ENCODE assay signal across 9 cellular contexts in genomic region chr15:84599906-84600305, GRCh38. TPM values are rescaled to one million over a fixed set of nuclear protein-coding genes. Genes with fewer than 3 reads are reported as not detected.
DNase-seq lines count a peak whose midpoint lies in the region; ATAC-seq and TF ChIP-seq lines count a peak whose summit lies in the region.
"Had no signal": no experiment of that assay in that cellular context is flagged by ENCODE, and none has a peak within 500 bp of the region (broad histone marks: within the 10 kb centered on the region; RNA-seq: fewer than 3 reads in every experiment).

No MANE protein-coding gene starts in this region.

- no peak overlapping the region for H3K27ac Mint-ChIP-seq in activated CD8-positive, alpha-beta memory T cell treated with anti-CD3 and anti-CD28 coated beads, Interleukin-2, amount 10 ng/mL, durations not matched to agents 7 days and 5 days
- H3K27ac Mint-ChIP-seq in T-cell = peak overlapping the region in 1 of 2 donors; percentile 75

- peaks cover 65% of the 10 kb centered on the region for H3K4me1 Mint-ChIP-seq in activated CD8-positive, alpha-beta memory T cell treated with anti-CD3 and anti-CD28 coated beads, Interleukin-2, amount 10 ng/mL, durations not matched to agents 7 days and 5 days
- peaks cover 62 to 66% (median 65%) of the 10 kb centered on the region in 3 donors for H3K4me1 Mint-ChIP-seq in T-cell

- H3K27ac ChIP-seq in hepatocyte = no peak overlapping the region
- peak overlapping the region in 4 of 5 donors; percentile 80 to 84 (median 81) for H3K27ac ChIP-seq in stomach
- H3K27ac ChIP-seq in prostate gland = no peak overlapping the region

- no peaks in the 10 kb centered on the region for H3K36me3 ChIP-seq in hepatocyte (replicated peaks; ENCODE audit: insufficient read depth, low read depth)
- H3K36me3 ChIP-seq in stomach = peaks cover 0 to 12% (median 11%) of the 10 kb centered on the region in 4 donors
- H3K36me3 ChIP-seq in prostate gland = no peaks in the 10 kb centered on the region

- intact Hi-C loops in stomach (cut with DNase I; ENCODE audit: low total_unique reads) = no loop called here
- intact Hi-C loops in prostate gland (cut with DNase I) = loop anchor here (5.0 kb wide), 1 partner anchor 32 kb away; no protein-coding TSS in a partner anchor

- H3K27me3 Mint-ChIP-seq in activated CD8-positive, alpha-beta memory T cell treated with anti-CD3 and anti-CD28 coated beads, Interleukin-2, amount 10 ng/mL, durations not matched to agents 7 days and 5 days = no peaks in the 10 kb centered on the region
- no peaks in the 10 kb centered on the region for H3K27me3 Mint-ChIP-seq in T-cell

- POLR2A ChIA-PET in T-cell (lab: Charles Lee) = interaction anchor here in 1 of 2 donors (0.7 to 1.7 kb wide), 2 partner anchors 25 to 32 kb away, joined by 3 to 4 read pairs; no protein-coding TSS in a partner anchor

- H3K4me3 Mint-ChIP-seq in activated CD8-positive, alpha-beta memory T cell treated with anti-CD3 and anti-CD28 coated beads, Interleukin-2, amount 10 ng/mL, durations not matched to agents 7 days and 5 days = peak overlapping the region; percentile 92
- peak overlapping the region; percentile 95 for H3K4me3 Mint-ChIP-seq in T-cell

- H3K9me3 ChIP-seq in hepatocyte (ENCODE audit: low read depth) (no peaks in the 10 kb centered on the region), stomach (no peaks in the 10 kb centered on the region), prostate gland (no peaks in the 10 kb centered on the region)

- no peak overlapping the region for H2AFZ ChIP-seq in hepatocyte

- ATAC-seq in activated CD8-positive, alpha-beta memory T cell treated with anti-CD3 and anti-CD28 coated beads, Interleukin-2, amount 10 ng/mL, durations not matched to agents 7 days and 5 days = no peak
- ATAC-seq in T-cell (replicated peaks in 1 of 4) = no peak
- ATAC-seq in HG02852 (IDR thresholded peaks at IDR 0.05; ENCODE audit: unreplicated experiment) = no peak
- ATAC-seq in GM18870 (IDR thresholded peaks at IDR 0.05; ENCODE audit: unreplicated experiment) = no peak

- WGBS in hepatocyte (ENCODE audit: low lambda C conversion rate, missing lambda C conversion rate) = 92% methylated on average over 10 of the region's 10 CpGs
- WGBS in stomach, 5 donors = 62 to 76% (median 69%) methylated on average over 10 of the region's 10 CpGs
- 71% methylated on average over 10 of the region's 10 CpGs for WGBS in prostate gland

- no peaks in the 10 kb centered on the region for H3K9me2 ChIP-seq in hepatocyte (replicated peaks; ENCODE audit: insufficient read depth)

- no peaks in the 10 kb centered on the region for H3K27me3 ChIP-seq in hepatocyte
- no peaks in the 10 kb centered on the region for H3K27me3 ChIP-seq in stomach
- H3K27me3 ChIP-seq in prostate gland (replicated peaks; ENCODE audit: insufficient read depth) = no peaks in the 10 kb centered on the region

- no peak for TF ChIP-seq POLR2A in stomach (IDR thresholded peaks at IDR 0.05)
- TF ChIP-seq POLR2A in prostate gland (IDR thresholded peaks at IDR 0.05) = no peak

- TF ChIP-seq EP300 in stomach (IDR thresholded peaks at IDR 0.05) = no peak

- TF ChIP-seq CTCF in hepatocyte (IDR thresholded peaks at IDR 0.05; ENCODE audit: poor library complexity) = no peak
- no peak for TF ChIP-seq CTCF in stomach (IDR thresholded peaks at IDR 0.05)
- no peak for TF ChIP-seq CTCF in prostate gland (IDR thresholded peaks at IDR 0.05)

- CTCF ChIA-PET in activated CD8-positive, alpha-beta memory T cell treated with anti-CD3 and anti-CD28 coated beads, Interleukin-2, amount 10 ng/mL, durations not matched to agents 7 days and 5 days (lab: Charles Lee) = interaction anchor here (1.5 to 3.4 kb wide), 12 partner anchors 12 to 329 kb away, joined by 4 to 48 read pairs (median 15); partner anchors contain the start of genes NMB, SEC11A and WDR73
- CTCF ChIA-PET in T-cell (lab: Charles Lee) = no interaction called here

- H3K79me2 ChIP-seq in hepatocyte = peaks cover 35% of the 10 kb centered on the region

- H3K36me3 Mint-ChIP-seq in activated CD8-positive, alpha-beta memory T cell treated with anti-CD3 and anti-CD28 coated beads, Interleukin-2, amount 10 ng/mL, durations not matched to agents 7 days and 5 days = peaks cover 3% of the 10 kb centered on the region
- H3K36me3 Mint-ChIP-seq in T-cell = peaks cover 8% of the 10 kb centered on the region

- H3K4me1 ChIP-seq in hepatocyte (ENCODE audit: insufficient read depth) (peaks cover 13% of the 10 kb centered on the region), stomach (peaks cover 0 to 55% (median 35%) of the 10 kb centered on the region in 4 donors), prostate gland (replicated peaks) (no peaks in the 10 kb centered on the region)

- H4K20me1 ChIP-seq in hepatocyte (ENCODE audit: insufficient read depth, poor library complexity, severe bottlenecking) = no peaks in the 10 kb centered on the region

- H3K9me3 Mint-ChIP-seq in activated CD8-positive, alpha-beta memory T cell treated with anti-CD3 and anti-CD28 coated beads, Interleukin-2, amount 10 ng/mL, durations not matched to agents 7 days and 5 days (ENCODE audit: low read depth) = no peaks in the 10 kb centered on the region
- no peaks in the 10 kb centered on the region for H3K9me3 Mint-ChIP-seq in T-cell

- no peak overlapping the region for H3K4me3 ChIP-seq in hepatocyte
- peak overlapping the region in 3 of 4 donors; percentile 69 to 92 (median 78) for H3K4me3 ChIP-seq in stomach
- peak overlapping the region in 1 of 2 donors; percentile 82 for H3K4me3 ChIP-seq in prostate gland

- peak overlapping the region; percentile 85 for H3K4me2 ChIP-seq in hepatocyte

- DNase-seq in activated CD8-positive, alpha-beta memory T cell treated with anti-CD3 and anti-CD28 coated beads, Interleukin-2, amount 10 ng/mL, durations not matched to agents 7 days and 5 days = no peak
- DNase-seq in activated CD8-positive, alpha-beta memory T cell treated with anti-CD3 and anti-CD28 coated beads, Interleukin-2, amount 50 U/mL, for 48 hours = no peak
- DNase-seq in T-cell = no peak
- DNase-seq in hepatocyte (ENCODE audit: low spot score) = no peak
- no peak for DNase-seq in stomach
- no peak for DNase-seq in prostate gland (ENCODE audit: low spot score)
- DNase-seq: activated CD8-positive, alpha-beta memory T cell treated with anti-CD3 and anti-CD28 coated beads for 24 hours had no signal

RNA-seq across cellular contexts. Expression of gene ZSCAN2, which starts 0.9 kb away (rescaled TPM):
- 10 to 100 TPM in 1 of 2 experiments, 1 to 10 TPM in 1; 8.6 to 12.9 TPM for total RNA-seq in activated CD8-positive, alpha-beta memory T cell treated with anti-CD3 and anti-CD28 coated beads, Interleukin-2, amount 10 ng/mL, durations not matched to agents 7 days and 5 days
- total RNA-seq in T-cell (10 to 100 TPM in 3 of 5 donors, 1 to 10 TPM in 2; 7.6 to 15.5 (median 12.5) TPM), hepatocyte (14.9 and 21.8 TPM in 2 replicates), stomach (10 to 100 TPM in 2 of 5 donors, 1 to 10 TPM in 3; 1.2 to 28.1 (median 7.3) TPM), prostate gland (10 to 100 TPM; 13.9 to 23.2 TPM)
- polyA plus RNA-seq in hepatocyte (11.2 and 13.4 TPM in 2 replicates), stomach (1 to 10 TPM; 3.0 to 8.5 (median 5.7) TPM)

RNA-seq across cellular contexts. Expression of gene WDR73, which starts 54.2 kb away (rescaled TPM):
- 10 to 100 TPM; 18.4 to 19.9 TPM for total RNA-seq in activated CD8-positive, alpha-beta memory T cell treated with anti-CD3 and anti-CD28 coated beads, Interleukin-2, amount 10 ng/mL, durations not matched to agents 7 days and 5 days
- 10 to 100 TPM; 24.4 to 39.0 (median 36.3) TPM for total RNA-seq in T-cell
- total RNA-seq in hepatocyte = 19.9 and 30.3 TPM in 2 replicates
- polyA plus RNA-seq in hepatocyte = 28.3 and 31.4 TPM in 2 replicates
- total RNA-seq in stomach = 10 to 100 TPM; 13.4 to 70.1 (median 37.5) TPM
- polyA plus RNA-seq in stomach = 10 to 100 TPM in 2 of 3 donors, 1 to 10 TPM in 1; 9.1 to 15.5 (median 15.4) TPM
- 10 to 100 TPM; 20.7 to 43.9 TPM for total RNA-seq in prostate gland

RNA-seq across cellular contexts. Expression of gene NMB, which starts 58.1 kb away (rescaled TPM):
- 1 to 10 TPM; 1.5 to 1.8 TPM for total RNA-seq in activated CD8-positive, alpha-beta memory T cell treated with anti-CD3 and anti-CD28 coated beads, Interleukin-2, amount 10 ng/mL, durations not matched to agents 7 days and 5 days
- 1 to 10 TPM; 1.3 to 3.5 (median 2.9) TPM for total RNA-seq in T-cell
- total RNA-seq in hepatocyte = 3.8 and 12.8 TPM in 2 replicates
- polyA plus RNA-seq in hepatocyte = 15.4 and 15.5 TPM in 2 replicates
- total RNA-seq in stomach = 1 to 10 TPM in 1 of 5 donors, not detected in 4; 2.0 TPM
- 1 to 10 TPM; 3.8 to 5.3 (median 4.1) TPM for polyA plus RNA-seq in stomach
- total RNA-seq in prostate gland = 10 to 100 TPM in 1 of 2 donors, 1 to 10 TPM in 1; 6.2 to 16.6 TPM

Comparison
In these comparisons a context has a peak if more than half of its experiments do, and no peak if none do; other contexts are left out.
1. H3K27ac ChIP-seq: peak in stomach (4 of 5); none in hepatocyte (single experiment) and prostate gland (0 of 2).